ENCODE assay signal across 30 cellular contexts in the genomic region with DNA sequence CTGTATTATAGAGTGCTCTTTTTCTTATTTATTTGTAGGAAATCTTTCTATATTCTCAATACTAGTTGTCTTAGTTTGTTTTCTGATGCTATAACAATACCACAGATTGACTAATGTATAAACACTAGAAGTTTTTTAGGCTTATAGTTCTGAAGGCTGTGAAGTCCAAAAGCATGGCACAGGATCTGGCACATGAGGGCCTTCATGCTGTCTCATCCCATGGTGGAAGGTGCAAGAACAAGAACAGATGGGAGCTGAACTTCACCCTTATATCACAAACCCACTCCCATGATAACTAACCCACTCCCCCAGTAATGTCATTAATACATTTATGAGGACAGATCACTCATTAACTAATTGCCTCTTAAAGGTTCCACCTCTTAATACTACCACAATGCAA.
"Had no signal": no experiment of that assay in that cellular context is flagged by ENCODE, and none has a peak within 500 bp of the region (broad histone marks: within the 10 kb centered on the region; RNA-seq: fewer than 3 reads in every experiment).

No MANE protein-coding gene starts in this region.

- H3K27me3 Mint-ChIP-seq: progenitor cell of endocrine pancreas; stimulated activated naive B cell treated with anti-CD40 and anti-IgM and Interleukin-4, amounts not matched to agents 10 μg/mL and 1 μg/mL and 100 μg/mL, for 72 hours; stimulated activated naive CD8-positive, alpha-beta T cell treated with anti-CD3 and anti-CD28 coated beads, Interleukin-15, Interleukin-2, amounts not matched to agents 100 ng/mL and 50 ng/mL, for 24 hours had no signal

- H3K4me1 ChIP-seq: neural progenitor cell, parathyroid adenoma, psoas muscle, spleen, stomach, thyroid gland, tibial nerve, upper lobe of left lung, vagina had no signal

- H3K27ac ChIP-seq: neural progenitor cell, ovary, parathyroid adenoma, psoas muscle, skin epidermis, spleen, stomach, thoracic aorta, thyroid gland, tibial nerve, upper lobe of left lung, vagina had no signal

- H3K4me1 Mint-ChIP-seq: natural killer cell; nephron; stimulated activated effector memory CD8-positive, alpha-beta T cell treated with anti-CD3 and anti-CD28 coated beads, Interleukin-12 subunit alpha, Interleukin-12 subunit beta, amount 100 ng/mL, for 72 hours; stimulated activated naive B cell treated with anti-CD40 and anti-IgM and Interleukin-4, amounts not matched to agents 10 μg/mL and 1 μg/mL and 100 μg/mL, for 72 hours had no signal

- H3K27me3 ChIP-seq: neural progenitor cell, ovary, spleen, stomach, thyroid gland, tibial nerve, upper lobe of left lung, vagina had no signal

- FAIRE-seq: urothelium cell line had no signal

- H3K4me3 ChIP-seq: neural progenitor cell, ovary, psoas muscle, skin epidermis, smooth muscle cell, spleen, stomach, thoracic aorta, thyroid gland, tibial nerve, upper lobe of left lung, vagina had no signal

- H2AFZ ChIP-seq: neural progenitor cell, parathyroid adenoma had no signal

- H3K4me2 ChIP-seq: neural progenitor cell, smooth muscle cell had no signal

- H3K36me3 Mint-ChIP-seq: natural killer cell; stimulated activated effector memory CD8-positive, alpha-beta T cell treated with anti-CD3 and anti-CD28 coated beads, Interleukin-12 subunit alpha, Interleukin-12 subunit beta, amount 100 ng/mL, for 72 hours had no signal

- H3K4me3 Mint-ChIP-seq: natural killer cell; nephron; neural progenitor cell; stimulated activated effector memory CD8-positive, alpha-beta T cell treated with anti-CD3 and anti-CD28 coated beads, Interleukin-12 subunit alpha, Interleukin-12 subunit beta, amount 100 ng/mL, for 72 hours; stimulated activated naive B cell treated with anti-CD40 and anti-IgM and Interleukin-4, amounts not matched to agents 10 μg/mL and 1 μg/mL and 100 μg/mL, for 72 hours; stimulated activated naive CD8-positive, alpha-beta T cell treated with anti-CD3 and anti-CD28 coated beads, Interleukin-15, Interleukin-2, amounts not matched to agents 100 ng/mL and 50 ng/mL, for 24 hours had no signal

- H3K9me3 ChIP-seq: ovary, psoas muscle, thoracic aorta, thyroid gland, upper lobe of left lung, vagina had no signal

- H3K79me2 ChIP-seq: parathyroid adenoma had no signal

- H3K27ac Mint-ChIP-seq: natural killer cell; nephron; neural progenitor cell; progenitor cell of endocrine pancreas; stimulated activated effector memory CD8-positive, alpha-beta T cell treated with anti-CD3 and anti-CD28 coated beads, Interleukin-12 subunit alpha, Interleukin-12 subunit beta, amount 100 ng/mL, for 72 hours; stimulated activated naive B cell treated with anti-CD40 and anti-IgM and Interleukin-4, amounts not matched to agents 10 μg/mL and 1 μg/mL and 100 μg/mL, for 72 hours; stimulated activated naive CD8-positive, alpha-beta T cell treated with anti-CD3 and anti-CD28 coated beads, Interleukin-15, Interleukin-2, amounts not matched to agents 100 ng/mL and 50 ng/mL, for 24 hours had no signal

- DNase-seq: natural killer cell; occipital lobe; ovary; posterior cingulate gyrus; psoas muscle; right cardiac atrium; spleen; stimulated activated CD4-positive, alpha-beta T cell treated with anti-CD3 and anti-CD28 coated beads, Interleukin-12 subunit alpha, Interleukin-12 subunit beta, amount 100 ng/mL, for 4 hours; stimulated activated CD4-positive, alpha-beta T cell treated with anti-CD3 and anti-CD28 coated beads, Interleukin-1b, Interleukin-23, amount 100 ng/mL, for 48 hours; stimulated activated CD4-positive, alpha-beta T cell treated with anti-CD3 and anti-CD28 coated beads, Interleukin-4, amount 100 ng/mL, for 1 hour; stimulated activated CD4-positive, alpha-beta T cell treated with anti-CD3 and anti-CD28 coated beads, Interleukin-4, amount 100 ng/mL, for 4 hours; stimulated activated naive B cell treated with anti-CD40 and anti-IgM and Interleukin-4, amounts not matched to agents 10 μg/mL and 1 μg/mL and 100 μg/mL, for 72 hours; stimulated activated naive CD4-positive, alpha-beta T cell treated with Interleukin-2 at 50 U/mL for 16 hours; stomach; thyroid gland; trophoblast cell; upper lobe of left lung had no signal

- H3K36me3 ChIP-seq: neural progenitor cell, ovary, stomach, thoracic aorta, thyroid gland, tibial nerve, upper lobe of left lung, vagina had no signal

- ATAC-seq: natural killer cell; psoas muscle; right cardiac atrium; sciatic nerve; stimulated activated effector memory CD8-positive, alpha-beta T cell treated with anti-CD3 and anti-CD28 coated beads, Interleukin-12 subunit alpha, Interleukin-12 subunit beta, amount 100 ng/mL, for 72 hours; stimulated activated naive B cell treated with anti-CD40 and anti-IgM and Interleukin-4, amounts not matched to agents 10 μg/mL and 1 μg/mL and 100 μg/mL, for 72 hours had no signal

- H3K9ac ChIP-seq: neural progenitor cell, parathyroid adenoma had no signal
